Comparison of ENCODE assay signal across 9 cellular contexts in the genomic region with DNA sequence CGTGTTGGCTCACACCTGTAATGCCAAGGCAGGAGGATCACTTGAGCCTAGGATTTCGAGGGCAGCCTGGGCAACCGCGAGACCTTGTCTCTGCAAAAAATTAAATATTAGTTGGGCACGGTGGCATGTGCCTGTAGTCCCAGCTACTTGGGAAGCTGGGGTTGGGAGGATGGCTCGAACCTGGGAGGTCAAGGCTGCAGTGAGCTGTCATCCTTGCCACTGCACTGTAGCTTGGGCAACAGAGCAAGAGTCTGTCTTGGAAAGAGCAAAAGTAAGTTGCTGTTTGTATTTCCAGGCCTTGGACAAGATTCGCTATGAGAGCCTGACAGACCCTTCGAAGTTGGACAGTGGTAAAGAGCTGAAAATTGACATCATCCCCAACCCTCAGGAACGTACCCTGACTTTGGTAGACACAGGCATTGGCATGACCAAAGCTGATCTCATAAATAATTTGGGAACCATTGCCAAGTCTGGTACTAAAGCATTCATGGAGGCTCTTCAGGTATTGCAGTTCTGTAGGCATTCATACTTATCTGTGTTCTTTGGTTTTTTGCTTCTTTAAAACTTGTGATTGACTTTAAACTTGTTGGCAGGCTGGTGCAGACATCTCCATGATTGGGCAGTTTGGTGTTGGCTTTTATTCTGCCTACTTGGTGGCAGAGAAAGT. TPM values are rescaled to one million over a fixed set of nuclear protein-coding genes. Genes with fewer than 3 reads are reported as not detected.
DNase-seq lines count a peak whose midpoint lies in the region; ATAC-seq, FAIRE-seq and TF ChIP-seq lines count a peak whose summit lies in the region.
"Had no signal": no experiment of that assay in that cellular context is flagged by ENCODE, and none has a peak within 500 bp of the region (broad histone marks: within the 10 kb centered on the region; RNA-seq: fewer than 3 reads in every experiment).

No MANE protein-coding gene starts in this region.

- H3K4me1 ChIP-seq in K562 (replicated peaks in 1 of 2; ENCODE audit: control insufficient read depth in 2 of 2, insufficient read depth in 2 of 2, low read length in 2 of 2) = peaks cover 25 to 42% of the 10 kb centered on the region in 2 experiments

- intact Hi-C loops in K562 (cut with micrococcal nuclease) = no loop called here

- CTCF ChIA-PET in K562 (lab: Yijun Ruan, JAX; ENCODE audit: low intra/inter-chr PET ratio) = no interaction called here

- H3K4me3 Mint-ChIP-seq in memory B cell = peak overlapping the region; percentile 98

- no peak for TF ChIP-seq CTCF in 22Rv1 (IDR thresholded peaks at IDR 0.05)
- TF ChIP-seq CTCF in HFF-Myc (IDR thresholded peaks at IDR 0.05; ENCODE audit: low read depth, low read length, missing control alignments) = no peak
- TF ChIP-seq CTCF in K562 (IDR thresholded peaks at IDR 0.05 in 2 of 3, conservative IDR thresholded peaks at IDR 0.05 in 1 of 3; ENCODE audit: insufficient read depth in 2 of 3, low read depth in 1 of 3, low read length in 3 of 3) = no peak

- FAIRE-seq in K562 (lab: Jason Lieb, UNC) = no peak

- no peak for DNase-seq in HFF-Myc (ENCODE audit: extremely low read depth, low read depth)
- no peak for DNase-seq in K562 (ENCODE audit: extremely low read depth in 1 of 4, low spot score in 3 of 4)
- DNase-seq in memory B cell (ENCODE audit: low spot score in 2 of 2) = no peak
- no peak for DNase-seq in HT-29 (ENCODE audit: low spot score)
- DNase-seq in DMS 273 (lab: John Stamatoyannopoulos, UW; ENCODE audit: unreplicated experiment) = no peak
- DNase-seq: SIG-M5 had no signal

- peak overlapping the region; percentile 85 to 100 for H3K9ac ChIP-seq in K562 (ENCODE audit: insufficient read depth in 1 of 2, low read depth in 2 of 2, low read length in 2 of 2)

- H4K20me1 ChIP-seq in K562 (replicated peaks; ENCODE audit: control insufficient read depth, insufficient read depth, low read length) = peaks cover 69% of the 10 kb centered on the region

- no TSS peak for BruUV-seq in K562 (replicated peaks; lab: Mats Ljungman, UMichigan)

- no peaks in the 10 kb centered on the region for H3K9me3 ChIP-seq in K562 (replicated peaks; ENCODE audit: control insufficient read depth, insufficient read depth, low read depth, low read length)

- in situ Hi-C loops in K562 (cut with MboI) = no loop called here

- POLR2A ChIA-PET in K562 (lab: Yijun Ruan, JAX) = interaction anchor here (0.6 to 7.4 kb wide), 15 partner anchors 7 to 1198 kb away, joined by 3 to 144 read pairs (median 4); partner anchors contain the start of genes MYMX, NFKBIE, SLC29A1 and SLC35B2

- no peak for TF ChIP-seq EP300 in K562 (IDR thresholded peaks at IDR 0.05; ENCODE audit: low read length)

- peak; percentile 56 for TF ChIP-seq POLR2A in K562 (conservative IDR thresholded peaks at IDR 0.05)

- H3K36me3 ChIP-seq in K562 (ENCODE audit: control insufficient read depth, insufficient read depth, low read length) = peaks cover 72% of the 10 kb centered on the region

- no peaks in the 10 kb centered on the region for H3K9me3 Mint-ChIP-seq in memory B cell

- 62% methylated on average over 9 of the region's 9 CpGs for WGBS in K562 (ENCODE audit: insufficient coverage, low coverage, missing lambda C conversion rate)

- H2AFZ ChIP-seq in K562 (ENCODE audit: low read depth, low read length) = no peak overlapping the region

- peak overlapping the region; percentile 58 for H3K27ac Mint-ChIP-seq in memory B cell

- H3K4me3 ChIP-seq in HFF-Myc (replicated peaks; ENCODE audit: low read depth, low read length) = peak overlapping the region; percentile 98
- H3K4me3 ChIP-seq in K562 = peak overlapping the region; percentile 94; the same call in 1 of the 2 replicates

- H3K4me1 Mint-ChIP-seq in memory B cell = peaks cover 39% of the 10 kb centered on the region

- peaks cover 34% of the 10 kb centered on the region for H3K36me3 Mint-ChIP-seq in memory B cell

- H3K27ac ChIP-seq in 22Rv1 (peak overlapping the region; percentile 91), K562 (ENCODE audit: extremely low read depth, low read depth, low read length) (peak overlapping the region; percentile 98)

- peaks cover 16% of the 10 kb centered on the region for H3K9me1 ChIP-seq in K562 (ENCODE audit: control insufficient read depth, insufficient read depth, low read length)

- H3K27me3 Mint-ChIP-seq in memory B cell = no peaks in the 10 kb centered on the region

- TF ChIP-seq RAD21 in K562 (CRISPR knock-in tag; conservative IDR thresholded peaks at IDR 0.05 in 1 of 2, IDR thresholded peaks at IDR 0.05 in 1 of 2) = no peak

- peaks cover 61% of the 10 kb centered on the region for H3K79me2 ChIP-seq in K562 (ENCODE audit: control insufficient read depth, insufficient read depth, low read length)

- no peak for ATAC-seq in K562
- no peak for ATAC-seq in memory B cell (ENCODE audit: low read depth)
- ATAC-seq in HG03097 (IDR thresholded peaks at IDR 0.05; ENCODE audit: low FRiP score, unreplicated experiment) = no peak
- ATAC-seq in GM18519 (IDR thresholded peaks at IDR 0.05; ENCODE audit: low FRiP score, unreplicated experiment) = no peak

- H3K4me2 ChIP-seq in K562 (ENCODE audit: insufficient read depth, low read length) = peak overlapping the region; percentile 99

- H3K27me3 ChIP-seq in K562 (ENCODE audit: control insufficient read depth in 2 of 2, insufficient read depth in 2 of 2, low read length in 2 of 2) = no peaks in the 10 kb centered on the region

RNA-seq across cellular contexts. Expression of gene HSP90AB1, which starts 2.3 kb away (rescaled TPM):
- 266 and 322 TPM in 2 replicates for total RNA-seq in K562 (2011; cell fraction: chromatin; rRNA removed; ENCODE audit: low replicate concordance)
- total RNA-seq in K562 (2011; cell fraction: nucleolus; rRNA removed) = 268 and 275 TPM in 2 replicates
- 328 and 337 TPM in 2 replicates for total RNA-seq in K562 (2011; cell fraction: nucleoplasm; rRNA removed)
- 2,052 and 2,390 TPM in 2 replicates for total RNA-seq in K562 (2014; rRNA removed)
- 2,633 and 2,824 TPM in 2 replicates for total RNA-seq in K562 (2014; rRNA removed; fragmentation: Illumina TruSeq; extraction: Trizol)
- 2,220 and 2,262 TPM in 2 replicates for total RNA-seq in K562 (2015; rRNA removed; fragmentation: Illumina TruSeq; extraction: Trizol)
- total RNA-seq in K562 (2021) = 2,162 and 2,174 TPM in 2 replicates
- polyA plus RNA-seq in K562 (2011; rRNA removed) = 2,356 and 2,496 TPM in 2 replicates
- 1,126 and 1,804 TPM in 2 replicates for polyA plus RNA-seq in K562 (2011; cell fraction: cytosol; rRNA removed)
- 568 and 703 TPM in 2 replicates for polyA plus RNA-seq in K562 (2011; cell fraction: nucleus; rRNA removed)
- 1,146 and 2,065 TPM in 2 replicates for polyA plus RNA-seq in K562 (2012)
- polyA plus RNA-seq in K562 (2014; fragmentation: Illumina TruSeq; extraction: Trizol) = 3,149 and 3,358 TPM in 2 replicates
- polyA plus RNA-seq in K562 (2014; fragmentation: Nextera tagmentation; extraction: Ambion mirVana) = 1,000 to 10,000 TPM; 1,975 to 2,865 TPM
- polyA plus RNA-seq in K562 (2014; rRNA removed) = 1,691 and 1,780 TPM in 2 replicates
- 2,497 and 2,549 TPM in 2 replicates for polyA minus RNA-seq in K562 (2011; rRNA and poly(A)+ RNA removed)
- 1,081 and 1,374 TPM in 2 replicates for polyA minus RNA-seq in K562 (2011; cell fraction: cytosol; rRNA and poly(A)+ RNA removed)
- 111 and 287 TPM in 2 replicates for polyA minus RNA-seq in K562 (2011; cell fraction: nucleus; rRNA and poly(A)+ RNA removed)
- 751 and 810 TPM in 2 replicates for total RNA-seq in HT-29 (2014; rRNA removed; shearing (Covaris generic))

RNA-seq across cellular contexts. Expression of gene SLC35B2, which starts 8.1 kb away (rescaled TPM):
- total RNA-seq in K562 (2011; cell fraction: chromatin; rRNA removed; ENCODE audit: low replicate concordance) = 26.7 and 95.0 TPM in 2 replicates
- total RNA-seq in K562 (2011; cell fraction: nucleolus; rRNA removed) = 138 and 143 TPM in 2 replicates
- total RNA-seq in K562 (2011; cell fraction: nucleoplasm; rRNA removed) = 89.1 and 89.6 TPM in 2 replicates
- total RNA-seq in K562 (2014; rRNA removed) (43.6 and 59.3 TPM in 2 replicates), K562 (2014; rRNA removed; fragmentation: Illumina TruSeq; extraction: Trizol) (31.1 and 38.8 TPM in 2 replicates), K562 (2015; rRNA removed; fragmentation: Illumina TruSeq; extraction: Trizol) (46.0 and 47.1 TPM in 2 replicates), K562 (2021) (53.1 and 54.3 TPM in 2 replicates)
- polyA plus RNA-seq in K562 (2011; rRNA removed) (50.8 and 53.9 TPM in 2 replicates), K562 (2014; fragmentation: Illumina TruSeq; extraction: Trizol) (57.6 and 58.9 TPM in 2 replicates), K562 (2014; fragmentation: Nextera tagmentation; extraction: Ambion mirVana) (10 to 100 TPM; 14.5 to 19.2 TPM), K562 (2014; rRNA removed) (59.1 and 61.8 TPM in 2 replicates)
- polyA plus RNA-seq in K562 (2011; cell fraction: cytosol; rRNA removed) = 78.9 and 125 TPM in 2 replicates
- polyA plus RNA-seq in K562 (2011; cell fraction: nucleus; rRNA removed) = 67.9 and 76.7 TPM in 2 replicates
- polyA plus RNA-seq in K562 (2012) = 57.9 and 70.2 TPM in 2 replicates
- 23.7 and 34.2 TPM in 2 replicates for polyA minus RNA-seq in K562 (2011; rRNA and poly(A)+ RNA removed)
- 21.6 and 21.9 TPM in 2 replicates for polyA minus RNA-seq in K562 (2011; cell fraction: cytosol; rRNA and poly(A)+ RNA removed)
- polyA minus RNA-seq in K562 (2011; cell fraction: nucleus; rRNA and poly(A)+ RNA removed) = 19.0 and 20.8 TPM in 2 replicates
- 189 and 193 TPM in 2 replicates for total RNA-seq in HT-29 (2014; rRNA removed; shearing (Covaris generic))

RNA-seq across cellular contexts. Expression of gene NFKBIE, which starts 16.1 kb away (rescaled TPM):
- total RNA-seq in K562 (2011; cell fraction: chromatin; rRNA removed; ENCODE audit: low replicate concordance) = 10.6 and 17.8 TPM in 2 replicates
- 11.2 and 14.0 TPM in 2 replicates for total RNA-seq in K562 (2011; cell fraction: nucleolus; rRNA removed)
- total RNA-seq in K562 (2011; cell fraction: nucleoplasm; rRNA removed) = 7.4 and 8.2 TPM in 2 replicates
- total RNA-seq in K562 (2014; rRNA removed) (15.7 TPM in 2 replicates), K562 (2014; rRNA removed; fragmentation: Illumina TruSeq; extraction: Trizol) (11.6 and 11.7 TPM in 2 replicates), K562 (2015; rRNA removed; fragmentation: Illumina TruSeq; extraction: Trizol) (14.2 and 14.6 TPM in 2 replicates), K562 (2021) (14.0 and 16.4 TPM in 2 replicates)
- polyA plus RNA-seq in K562 (2011; rRNA removed) (11.9 and 12.3 TPM in 2 replicates), K562 (2014; fragmentation: Illumina TruSeq; extraction: Trizol) (10.0 and 12.3 TPM in 2 replicates), K562 (2014; fragmentation: Nextera tagmentation; extraction: Ambion mirVana) (1 to 10 TPM; 2.1 to 2.9 TPM), K562 (2014; rRNA removed) (10.2 and 11.6 TPM in 2 replicates)
- 10.4 and 28.2 TPM in 2 replicates for polyA plus RNA-seq in K562 (2011; cell fraction: cytosol; rRNA removed)
- 9.7 and 14.7 TPM in 2 replicates for polyA plus RNA-seq in K562 (2011; cell fraction: nucleus; rRNA removed)
- 11.2 and 13.6 TPM in 2 replicates for polyA plus RNA-seq in K562 (2012)
- 8.3 and 9.5 TPM in 2 replicates for polyA minus RNA-seq in K562 (2011; rRNA and poly(A)+ RNA removed)
- 9.4 and 10.1 TPM in 2 replicates for polyA minus RNA-seq in K562 (2011; cell fraction: cytosol; rRNA and poly(A)+ RNA removed)
- polyA minus RNA-seq in K562 (2011; cell fraction: nucleus; rRNA and poly(A)+ RNA removed) = 12.0 and 12.9 TPM in 2 replicates
- total RNA-seq in HT-29 (2014; rRNA removed; shearing (Covaris generic)) = 11.2 and 19.3 TPM in 2 replicates

RNA-seq across cellular contexts. Expression of gene TMEM151B, which starts 21.0 kb away (rescaled TPM):
- total RNA-seq in K562 (2011; cell fraction: chromatin; rRNA removed; ENCODE audit: low replicate concordance) = 0.30 TPM in 1 of 2 replicates, not detected in the other
- under 0.01 and 0.26 TPM in 2 replicates for total RNA-seq in K562 (2011; cell fraction: nucleolus; rRNA removed)
- total RNA-seq in K562 (2011; cell fraction: nucleoplasm; rRNA removed) = not detected in 2 replicates
- not detected in 2 replicates for total RNA-seq in K562 (2014; rRNA removed)
- not detected in 2 replicates for total RNA-seq in K562 (2014; rRNA removed; fragmentation: Illumina TruSeq; extraction: Trizol)
- total RNA-seq in K562 (2015; rRNA removed; fragmentation: Illumina TruSeq; extraction: Trizol) = not detected in 2 replicates
- total RNA-seq in K562 (2021) = not detected in 2 replicates
- not detected in 2 replicates for polyA plus RNA-seq in K562 (2011; rRNA removed)
- 0.01 TPM in 1 of 2 replicates, not detected in the other for polyA plus RNA-seq in K562 (2011; cell fraction: cytosol; rRNA removed)
- 0.04 TPM in 1 of 2 replicates, not detected in the other for polyA plus RNA-seq in K562 (2011; cell fraction: nucleus; rRNA removed)
- 0.34 and 0.36 TPM in 2 replicates for polyA plus RNA-seq in K562 (2012)
- polyA plus RNA-seq in K562 (2014; fragmentation: Illumina TruSeq; extraction: Trizol) = not detected in 2 replicates
- polyA plus RNA-seq in K562 (2014; fragmentation: Nextera tagmentation; extraction: Ambion mirVana) = not detected
- not detected in 2 replicates for polyA plus RNA-seq in K562 (2014; rRNA removed)
- polyA minus RNA-seq in K562 (2011; rRNA and poly(A)+ RNA removed) = 0.09 TPM in 1 of 2 replicates, not detected in the other
- not detected in 2 replicates for polyA minus RNA-seq in K562 (2011; cell fraction: cytosol; rRNA and poly(A)+ RNA removed)
- not detected in 2 replicates for polyA minus RNA-seq in K562 (2011; cell fraction: nucleus; rRNA and poly(A)+ RNA removed)
- total RNA-seq in HT-29 (2014; rRNA removed; shearing (Covaris generic)) = not detected in 2 replicates

RNA-seq across cellular contexts. Expression of gene SLC29A1, which starts 25.8 kb away (rescaled TPM):
- 171 and 379 TPM in 2 replicates for total RNA-seq in K562 (2011; cell fraction: chromatin; rRNA removed; ENCODE audit: low replicate concordance)
- total RNA-seq in K562 (2011; cell fraction: nucleolus; rRNA removed) = 331 and 348 TPM in 2 replicates
- total RNA-seq in K562 (2011; cell fraction: nucleoplasm; rRNA removed) = 305 and 360 TPM in 2 replicates
- total RNA-seq in K562 (2014; rRNA removed) (57.7 and 89.5 TPM in 2 replicates), K562 (2014; rRNA removed; fragmentation: Illumina TruSeq; extraction: Trizol) (32.8 and 35.3 TPM in 2 replicates), K562 (2015; rRNA removed; fragmentation: Illumina TruSeq; extraction: Trizol) (43.2 and 44.3 TPM in 2 replicates), K562 (2021) (103 and 107 TPM in 2 replicates)
- polyA plus RNA-seq in K562 (2011; rRNA removed) (148 and 204 TPM in 2 replicates), K562 (2014; fragmentation: Illumina TruSeq; extraction: Trizol) (136 and 170 TPM in 2 replicates), K562 (2014; fragmentation: Nextera tagmentation; extraction: Ambion mirVana) (10 to 100 TPM; 18.9 to 42.0 TPM), K562 (2014; rRNA removed) (140 and 147 TPM in 2 replicates)
- polyA plus RNA-seq in K562 (2011; cell fraction: cytosol; rRNA removed) = 291 and 372 TPM in 2 replicates
- polyA plus RNA-seq in K562 (2011; cell fraction: nucleus; rRNA removed) = 496 and 544 TPM in 2 replicates
- polyA plus RNA-seq in K562 (2012) = 90.3 and 112 TPM in 2 replicates
- 119 and 153 TPM in 2 replicates for polyA minus RNA-seq in K562 (2011; rRNA and poly(A)+ RNA removed)
- polyA minus RNA-seq in K562 (2011; cell fraction: cytosol; rRNA and poly(A)+ RNA removed) = 67.5 and 84.3 TPM in 2 replicates
- 71.0 and 95.0 TPM in 2 replicates for polyA minus RNA-seq in K562 (2011; cell fraction: nucleus; rRNA and poly(A)+ RNA removed)
- total RNA-seq in HT-29 (2014; rRNA removed; shearing (Covaris generic)) = 30.8 and 33.4 TPM in 2 replicates
